ENCODE assay signal across 36 cellular contexts in genomic region chr17:5759501-5759925, GRCh38.
A peak's percentile ranks its signal among the peaks of the same experiment; 100 is the strongest.
DNase-seq lines count a peak whose midpoint lies in the region; ATAC-seq, FAIRE-seq and TF ChIP-seq lines count a peak whose summit lies in the region.
"Had no signal": no experiment of that assay in that cellular context is flagged by ENCODE, and none has a peak within 500 bp of the region (broad histone marks: within the 10 kb centered on the region; RNA-seq: fewer than 3 reads in every experiment).

No MANE protein-coding gene starts in this region.

- H3K27me3 ChIP-seq in K562 (ENCODE audit: control insufficient read depth in 2 of 2, insufficient read depth in 2 of 2, low read length in 2 of 2), result peaks cover 0 to 15% of the 10 kb centered on the region in 2 experiments; a peak in 2 of 5 replicates
- H3K27me3 ChIP-seq: ascending aorta, upper lobe of left lung had no signal

- H2AFZ ChIP-seq in K562 (ENCODE audit: low read depth, low read length), result no peak overlapping the region

- in situ Hi-C loops in K562 (cut with MboI), result no loop called here

- 0% methylated on average over 7 of the region's 8 CpGs for WGBS in K562 (ENCODE audit: insufficient coverage, low coverage, missing lambda C conversion rate)

- ATAC-seq in activated T-cell treated with anti-CD3 and anti-CD28 coated beads, Interleukin-2, amount 50 U/mL, for 72 hours (replicated peaks in 1 of 2), result peak; percentile 38 to 41
- ATAC-seq in K562 (no peak), HG03442 (IDR thresholded peaks at IDR 0.05; ENCODE audit: unreplicated experiment) (no peak)
- ATAC-seq: activated CD8-positive, alpha-beta T cell treated with anti-CD3 and anti-CD28 coated beads, Interleukin-2, amount 10 ng/mL, durations not matched to agents 7 days and 5 days; lower lobe of right lung; stimulated activated naive B cell treated with anti-CD40 and anti-IgM and Interleukin-4, amounts not matched to agents 10 μg/mL and 1 μg/mL and 100 μg/mL, for 72 hours had no signal

- no TSS peak for BruUV-seq in K562 (replicated peaks; lab: Mats Ljungman, UMichigan)

- peaks cover 33% of the 10 kb centered on the region for H3K27me3 Mint-ChIP-seq in activated T-cell treated with anti-CD3 and anti-CD28 coated beads, Interleukin-2, amount 50 U/mL, for 72 hours (ENCODE audit: low read depth)
- H3K27me3 Mint-ChIP-seq in activated T-cell treated with anti-CD3 and anti-CD28 coated beads, Interleukin-2, amount 50 U/mL, for 24 hours, result peaks cover 68% of the 10 kb centered on the region

- intact Hi-C loops in K562 (cut with micrococcal nuclease), result no loop called here

- POLR2A ChIA-PET in K562 (lab: Yijun Ruan, JAX), result no interaction called here

- FAIRE-seq in K562 (lab: Jason Lieb, UNC), result no peak
- FAIRE-seq: TTC549 had no signal

- no peak for TF ChIP-seq EP300 in K562 (IDR thresholded peaks at IDR 0.05; ENCODE audit: low read length)

- no peaks in the 10 kb centered on the region for H3K79me2 ChIP-seq in K562 (ENCODE audit: control insufficient read depth, insufficient read depth, low read length)

- H3K4me1 Mint-ChIP-seq in activated T-cell treated with anti-CD3 and anti-CD28 coated beads, Interleukin-2, amount 50 U/mL, for 72 hours (ENCODE audit: low read depth), result peaks cover 9% of the 10 kb centered on the region
- H3K4me1 Mint-ChIP-seq in activated T-cell treated with anti-CD3 and anti-CD28 coated beads, Interleukin-2, amount 50 U/mL, for 24 hours (ENCODE audit: low read depth), result peaks cover 3% of the 10 kb centered on the region
- H3K4me1 Mint-ChIP-seq: activated naive CD8-positive, alpha-beta T cell treated with anti-CD3 and anti-CD28 coated beads for 36 hours; CD14-positive monocyte; endodermal cell; stimulated activated naive B cell treated with anti-CD40 and anti-IgM and Interleukin-4, amounts not matched to agents 10 μg/mL and 1 μg/mL and 100 μg/mL, for 72 hours had no signal

- CTCF ChIA-PET in K562 (lab: Yijun Ruan, JAX; ENCODE audit: low intra/inter-chr PET ratio), result no interaction called here

- TF ChIP-seq POLR2A in K562 (conservative IDR thresholded peaks at IDR 0.05), result no peak

- no peaks in the 10 kb centered on the region for H3K9me3 ChIP-seq in K562 (replicated peaks; ENCODE audit: control insufficient read depth, insufficient read depth, low read depth, low read length)
- H3K9me3 ChIP-seq: ascending aorta, Caco-2, HAP-1, lower lobe of right lung, upper lobe of left lung had no signal

- H3K36me3 ChIP-seq in K562 (ENCODE audit: control insufficient read depth, insufficient read depth, low read length), result no peaks in the 10 kb centered on the region
- H3K36me3 ChIP-seq: ascending aorta, HAP-1, lower lobe of right lung, upper lobe of left lung had no signal

- H3K9me1 ChIP-seq in K562 (ENCODE audit: control insufficient read depth, insufficient read depth, low read length), result no peaks in the 10 kb centered on the region

- no peaks in the 10 kb centered on the region for H4K20me1 ChIP-seq in K562 (replicated peaks; ENCODE audit: control insufficient read depth, insufficient read depth, low read length)

- no peak overlapping the region for H3K9ac ChIP-seq in K562 (ENCODE audit: insufficient read depth in 1 of 2, low read depth in 2 of 2, low read length in 2 of 2)

- no peak overlapping the region for H3K27ac ChIP-seq in K562 (ENCODE audit: extremely low read depth, low read depth, low read length)
- H3K27ac ChIP-seq: ascending aorta, HL-60, lower lobe of right lung, upper lobe of left lung had no signal

- H3K36me3 Mint-ChIP-seq in activated T-cell treated with anti-CD3 and anti-CD28 coated beads, Interleukin-2, amount 50 U/mL, for 72 hours (ENCODE audit: insufficient read depth in 2 of 2), result no peaks in the 10 kb centered on the region
- H3K36me3 Mint-ChIP-seq in activated T-cell treated with anti-CD3 and anti-CD28 coated beads, Interleukin-2, amount 50 U/mL, for 24 hours (ENCODE audit: low read depth), result no peaks in the 10 kb centered on the region
- H3K36me3 Mint-ChIP-seq: activated naive CD8-positive, alpha-beta T cell treated with anti-CD3 and anti-CD28 coated beads for 36 hours; CD14-positive monocyte; natural killer cell treated with Interleukin-12 subunit alpha and Interleukin-12 subunit beta and Interleukin-15 and Interleukin-18, amount 100 ng/mL, for 72 hours; stimulated activated naive B cell treated with anti-CD40 and anti-IgM and Interleukin-4, amounts not matched to agents 10 μg/mL and 1 μg/mL and 100 μg/mL, for 72 hours had no signal

- no peak for TF ChIP-seq RAD21 in K562 (CRISPR knock-in tag; conservative IDR thresholded peaks at IDR 0.05 in 1 of 2, IDR thresholded peaks at IDR 0.05 in 1 of 2)

- H3K4me3 Mint-ChIP-seq in activated T-cell treated with anti-CD3 and anti-CD28 coated beads, Interleukin-2, amount 50 U/mL, for 72 hours, result no peak overlapping the region
- no peak overlapping the region for H3K4me3 Mint-ChIP-seq in activated T-cell treated with anti-CD3 and anti-CD28 coated beads, Interleukin-2, amount 50 U/mL, for 24 hours
- H3K4me3 Mint-ChIP-seq: activated CD8-positive, alpha-beta T cell treated with anti-CD3 and anti-CD28 coated beads, Interleukin-2, amount 10 ng/mL, durations not matched to agents 7 days and 5 days; activated naive CD8-positive, alpha-beta T cell treated with anti-CD3 and anti-CD28 coated beads for 36 hours; CD14-positive monocyte; endodermal cell; natural killer cell treated with Interleukin-12 subunit alpha and Interleukin-12 subunit beta and Interleukin-15 and Interleukin-18, amount 100 ng/mL, for 72 hours; stimulated activated naive B cell treated with anti-CD40 and anti-IgM and Interleukin-4, amounts not matched to agents 10 μg/mL and 1 μg/mL and 100 μg/mL, for 72 hours; T-helper 1 cell treated with Interleukin-12 subunit alpha and Interleukin-12 subunit beta and Interleukin-4 antibody, amounts not matched to agents 30 μg/mL and 1 μg/mL, for 36 hours had no signal

- H3K4me3 ChIP-seq in K562 (no peak overlapping the region), fibroblast of the aortic adventitia (ENCODE audit: low read depth, low read length) (no peak overlapping the region)
- H3K4me3 ChIP-seq: ascending aorta, HAP-1, lower lobe of right lung, skin epidermis, upper lobe of left lung had no signal

- no peaks in the 10 kb centered on the region for H3K9me3 Mint-ChIP-seq in activated T-cell treated with anti-CD3 and anti-CD28 coated beads, Interleukin-2, amount 50 U/mL, for 72 hours
- H3K9me3 Mint-ChIP-seq in activated T-cell treated with anti-CD3 and anti-CD28 coated beads, Interleukin-2, amount 50 U/mL, for 24 hours, result no peaks in the 10 kb centered on the region
- H3K9me3 Mint-ChIP-seq: activated naive CD8-positive, alpha-beta T cell treated with anti-CD3 and anti-CD28 coated beads for 36 hours; natural killer cell treated with Interleukin-12 subunit alpha and Interleukin-12 subunit beta and Interleukin-15 and Interleukin-18, amount 100 ng/mL, for 72 hours; stimulated activated naive B cell treated with anti-CD40 and anti-IgM and Interleukin-4, amounts not matched to agents 10 μg/mL and 1 μg/mL and 100 μg/mL, for 72 hours; T-helper 1 cell treated with Interleukin-12 subunit alpha and Interleukin-12 subunit beta and Interleukin-4 antibody, amounts not matched to agents 30 μg/mL and 1 μg/mL, for 36 hours had no signal

- no peaks in the 10 kb centered on the region for H3K4me1 ChIP-seq in K562 (replicated peaks in 1 of 2; ENCODE audit: control insufficient read depth in 2 of 2, insufficient read depth in 2 of 2, low read length in 2 of 2)
- H3K4me1 ChIP-seq: ascending aorta, Caco-2, HAP-1, lower lobe of right lung, upper lobe of left lung had no signal

- DNase-seq in activated T-cell treated with anti-CD3 and anti-CD28 coated beads, Interleukin-2, amount 50 U/mL, for 72 hours, result no peak
- no peak for DNase-seq in activated T-cell treated with anti-CD3 and anti-CD28 coated beads, Interleukin-2, amount 50 U/mL, for 24 hours
- no peak for DNase-seq in K562 (ENCODE audit: extremely low read depth in 1 of 4, low spot score in 3 of 4)
- peak; percentile 62 for DNase-seq in fibroblast of the aortic adventitia (ENCODE audit: low read depth)
- DNase-seq in pulmonary artery endothelial cell (ENCODE audit: low read depth, low spot score), result peak; percentile 83
- DNase-seq in C1 segment of cervical spinal cord (lab: John Stamatoyannopoulos, UW), result no peak
- no peak for DNase-seq in NCI-H774 (lab: John Stamatoyannopoulos, UW)
- DNase-seq: activated CD4-positive, CD25-positive, alpha-beta regulatory T cell treated with anti-CD3 and anti-CD28 coated beads, Interleukin-2, amount 50 U/mL, for 72 hours; activated CD8-positive, alpha-beta T cell treated with anti-CD3 and anti-CD28 coated beads, Interleukin-2, amount 10 ng/mL, durations not matched to agents 7 days and 5 days; activated gamma-delta T cell; activated naive CD8-positive, alpha-beta T cell treated with anti-CD3 and anti-CD28 coated beads for 36 hours; Caco-2; caudate nucleus; cortex of kidney; DMS79 treated with DMSO at 0.1 percent for 48 hours; endodermal cell; GF-D8; hypothalamus; Kasumi-1; lower lobe of right lung; NCI-H1417 treated with DMSO at 0.1 percent for 48 hours; NCI-H2029 treated with DMSO at 0.1 percent for 48 hours; NCI-H524; OCI-M1; stimulated activated naive B cell treated with anti-CD40 and anti-IgM and Interleukin-4, amounts not matched to agents 10 μg/mL and 1 μg/mL and 100 μg/mL, for 72 hours; substantia nigra; upper lobe of left lung had no signal

- TF ChIP-seq CTCF in K562 (IDR thresholded peaks at IDR 0.05 in 2 of 3, conservative IDR thresholded peaks at IDR 0.05 in 1 of 3; ENCODE audit: insufficient read depth in 2 of 3, low read depth in 1 of 3, low read length in 3 of 3) (no peak), fibroblast of the aortic adventitia (IDR thresholded peaks at IDR 0.05; ENCODE audit: insufficient read depth, low read length) (no peak)

- H3K4me2 ChIP-seq in K562 (ENCODE audit: insufficient read depth, low read length), result no peak overlapping the region

- H3K27ac Mint-ChIP-seq in activated T-cell treated with anti-CD3 and anti-CD28 coated beads, Interleukin-2, amount 50 U/mL, for 72 hours, result no peak overlapping the region
- H3K27ac Mint-ChIP-seq in activated T-cell treated with anti-CD3 and anti-CD28 coated beads, Interleukin-2, amount 50 U/mL, for 24 hours, result no peak overlapping the region
- H3K27ac Mint-ChIP-seq: activated CD8-positive, alpha-beta T cell treated with anti-CD3 and anti-CD28 coated beads, Interleukin-2, amount 10 ng/mL, durations not matched to agents 7 days and 5 days; activated naive CD8-positive, alpha-beta T cell treated with anti-CD3 and anti-CD28 coated beads for 36 hours; CD14-positive monocyte; endodermal cell; natural killer cell treated with Interleukin-12 subunit alpha and Interleukin-12 subunit beta and Interleukin-15 and Interleukin-18, amount 100 ng/mL, for 72 hours; stimulated activated naive B cell treated with anti-CD40 and anti-IgM and Interleukin-4, amounts not matched to agents 10 μg/mL and 1 μg/mL and 100 μg/mL, for 72 hours; T-helper 1 cell treated with Interleukin-12 subunit alpha and Interleukin-12 subunit beta and Interleukin-4 antibody, amounts not matched to agents 30 μg/mL and 1 μg/mL, for 36 hours had no signal

TF ChIP-seq in K562, 482 proteins besides CTCF, POLR2A, EP300 and RAD21 (continues in another document):
- no peak for TF ChIP-seq ZNF717 (CRISPR knock-in tag; IDR thresholded peaks at IDR 0.05)

Comparison
In these comparisons a context has a peak if more than half of its experiments do, and no peak if none do; other contexts are left out.
1. ATAC-seq: peak in activated T-cell treated with anti-CD3 and anti-CD28 coated beads, Interleukin-2, amount 50 U/mL, for 72 hours (2 of 2); none in K562 (single experiment) and HG03442 (single experiment).
2. DNase-seq: peak in fibroblast of the aortic adventitia (single experiment) and pulmonary artery endothelial cell (single experiment); none in activated T-cell treated with anti-CD3 and anti-CD28 coated beads, Interleukin-2, amount 50 U/mL, for 72 hours (0 of 2), activated T-cell treated with anti-CD3 and anti-CD28 coated beads, Interleukin-2, amount 50 U/mL, for 24 hours (single experiment), K562 (0 of 4), C1 segment of cervical spinal cord (0 of 14) and NCI-H774 (single experiment).